Comparison of ENCODE assay signal across 16 cellular contexts in genomic region chr10:127737563-127738511, GRCh38. TPM values are rescaled to one million over a fixed set of nuclear protein-coding genes. Genes with fewer than 3 reads are reported as not detected.
DNase-seq lines count a peak whose midpoint lies in the region; ATAC-seq and TF ChIP-seq lines count a peak whose summit lies in the region.
"Had no signal": no experiment of that assay in that cellular context is flagged by ENCODE, and none has a peak within 500 bp of the region (broad histone marks: within the 10 kb centered on the region; RNA-seq: fewer than 3 reads in every experiment).

No MANE protein-coding gene starts in this region.

- H3K27me3 ChIP-seq in iPS-18a (ENCODE audit: control insufficient read depth, insufficient read depth, low read length) (peaks cover 84% of the 10 kb centered on the region), parathyroid adenoma (ENCODE audit: control insufficient read depth, insufficient read depth, low read length) (peaks cover 6% of the 10 kb centered on the region), adrenal gland (peaks cover 45% of the 10 kb centered on the region)

- intact Hi-C loops in activated CD4-positive, alpha-beta T cell treated with anti-CD3 and anti-CD28 coated beads, Interleukin-2, amount 10 ng/mL, durations not matched to agents 24 days and 14 days (cut with micrococcal nuclease), result no loop called here
- intact Hi-C loops in adrenal gland (cut with DNase I), result no loop called here

- H3K27ac Mint-ChIP-seq in brain, result no peak overlapping the region
- H3K27ac Mint-ChIP-seq in activated CD4-positive, alpha-beta T cell treated with anti-CD3 and anti-CD28 coated beads, Interleukin-2, amount 10 ng/mL, durations not matched to agents 24 days and 14 days, result no peak overlapping the region
- H3K27ac Mint-ChIP-seq: activated naive CD4-positive, alpha-beta T cell treated with anti-CD3 and anti-CD28 coated beads, Interleukin-2, amount 10 ng/mL, durations not matched to agents 7 days and 5 days; T-helper 1 cell treated with Interleukin-12 subunit alpha and Interleukin-12 subunit beta and Interleukin-4 antibody, amounts not matched to agents 30 μg/mL and 1 μg/mL, for 36 hours had no signal

- H3K9me3 ChIP-seq in iPS-18a (ENCODE audit: control insufficient read depth, low read depth, low read length) (no peaks in the 10 kb centered on the region), parathyroid adenoma (ENCODE audit: control insufficient read depth, low read length) (no peaks in the 10 kb centered on the region), adrenal gland (replicated peaks in 1 of 3) (no peaks in the 10 kb centered on the region)
- H3K9me3 ChIP-seq: thoracic aorta had no signal

- H3K27me3 Mint-ChIP-seq in brain, result peaks cover 90% of the 10 kb centered on the region
- H3K27me3 Mint-ChIP-seq in activated CD4-positive, alpha-beta T cell treated with anti-CD3 and anti-CD28 coated beads, Interleukin-2, amount 10 ng/mL, durations not matched to agents 24 days and 14 days, result peaks cover 37% of the 10 kb centered on the region

- H3K4me3 Mint-ChIP-seq in brain, result peak overlapping the region in 4 of 5 experiments; percentile 43 to 74 (median 57)
- no peak overlapping the region for H3K4me3 Mint-ChIP-seq in activated CD4-positive, alpha-beta T cell treated with anti-CD3 and anti-CD28 coated beads, Interleukin-2, amount 10 ng/mL, durations not matched to agents 24 days and 14 days
- H3K4me3 Mint-ChIP-seq: activated naive CD4-positive, alpha-beta T cell treated with anti-CD3 and anti-CD28 coated beads, Interleukin-2, amount 10 ng/mL, durations not matched to agents 7 days and 5 days; T-helper 1 cell treated with Interleukin-12 subunit alpha and Interleukin-12 subunit beta and Interleukin-4 antibody, amounts not matched to agents 30 μg/mL and 1 μg/mL, for 36 hours had no signal

- no peak for TF ChIP-seq POLR2A in adrenal gland (IDR thresholded peaks at IDR 0.05)

- H3K4me1 Mint-ChIP-seq in brain, result no peaks in the 10 kb centered on the region
- H3K4me1 Mint-ChIP-seq in activated CD4-positive, alpha-beta T cell treated with anti-CD3 and anti-CD28 coated beads, Interleukin-2, amount 10 ng/mL, durations not matched to agents 24 days and 14 days, result no peaks in the 10 kb centered on the region
- H3K4me1 Mint-ChIP-seq: activated naive CD4-positive, alpha-beta T cell treated with anti-CD3 and anti-CD28 coated beads, Interleukin-2, amount 10 ng/mL, durations not matched to agents 7 days and 5 days had no signal

- peaks cover 0 to 14% (median 7%) of the 10 kb centered on the region in 5 experiments for H3K9me3 Mint-ChIP-seq in brain
- H3K9me3 Mint-ChIP-seq in activated CD4-positive, alpha-beta T cell treated with anti-CD3 and anti-CD28 coated beads, Interleukin-2, amount 10 ng/mL, durations not matched to agents 24 days and 14 days, result no peaks in the 10 kb centered on the region
- H3K9me3 Mint-ChIP-seq: activated naive CD4-positive, alpha-beta T cell treated with anti-CD3 and anti-CD28 coated beads, Interleukin-2, amount 10 ng/mL, durations not matched to agents 7 days and 5 days; T-helper 1 cell treated with Interleukin-12 subunit alpha and Interleukin-12 subunit beta and Interleukin-4 antibody, amounts not matched to agents 30 μg/mL and 1 μg/mL, for 36 hours had no signal

- H3K4me3 ChIP-seq in iPS-18a (ENCODE audit: low read length), result peak overlapping the region; percentile 54
- peak overlapping the region; percentile 22 for H3K4me3 ChIP-seq in parathyroid adenoma (ENCODE audit: low read depth, low read length)
- H3K4me3 ChIP-seq in adrenal gland, result no peak overlapping the region

- no peak overlapping the region for H3K27ac ChIP-seq in iPS-18a (ENCODE audit: low read length)
- H3K27ac ChIP-seq in parathyroid adenoma, result no peak overlapping the region
- H3K27ac ChIP-seq in adrenal gland, result no peak overlapping the region
- H3K27ac ChIP-seq: thoracic aorta had no signal

- H3K9ac ChIP-seq in iPS-18a (ENCODE audit: low read length) (no peak overlapping the region), parathyroid adenoma (no peak overlapping the region)

- no peaks in the 10 kb centered on the region for H3K36me3 Mint-ChIP-seq in brain
- no peaks in the 10 kb centered on the region for H3K36me3 Mint-ChIP-seq in activated CD4-positive, alpha-beta T cell treated with anti-CD3 and anti-CD28 coated beads, Interleukin-2, amount 10 ng/mL, durations not matched to agents 24 days and 14 days (ENCODE audit: low read depth)
- H3K36me3 Mint-ChIP-seq: activated naive CD4-positive, alpha-beta T cell treated with anti-CD3 and anti-CD28 coated beads, Interleukin-2, amount 10 ng/mL, durations not matched to agents 7 days and 5 days had no signal

- no peak for ATAC-seq in GM21619 (IDR thresholded peaks at IDR 0.05; ENCODE audit: unreplicated experiment)
- ATAC-seq: activated CD4-positive, CD25-positive, alpha-beta regulatory T cell treated with anti-CD3 and anti-CD28 coated beads, Interleukin-2, amount 50 U/mL, for 24 hours had no signal

- H3K4me1 ChIP-seq in iPS-18a (ENCODE audit: control insufficient read depth, low read depth, low read length), result peaks cover 17% of the 10 kb centered on the region
- no peaks in the 10 kb centered on the region for H3K4me1 ChIP-seq in parathyroid adenoma
- H3K4me1 ChIP-seq in adrenal gland (replicated peaks in 1 of 2), result no peaks in the 10 kb centered on the region

- DNase-seq in ELF-1 (ENCODE audit: low read depth, low spot score) (peak; percentile 7), adrenal gland (no peak), iPS-NIHi7 (ENCODE audit: extremely low spot score) (no peak)
- no peak for DNase-seq in activated CD4-positive, alpha-beta T cell treated with anti-CD3 and anti-CD28 coated beads, Interleukin-2, amount 10 ng/mL, durations not matched to agents 24 days and 14 days
- DNase-seq: activated CD8-positive, alpha-beta memory T cell treated with anti-CD3 and anti-CD28 coated beads, Interleukin-2, amount 50 U/mL, for 48 hours; activated naive CD4-positive, alpha-beta T cell treated with anti-CD3 and anti-CD28 coated beads, Interleukin-2, amount 10 ng/mL, durations not matched to agents 7 days and 5 days; Calu3; dermis blood vessel endothelial cell had no signal

- 5 to 11% (median 7%) methylated on average over 12 to 59 of the region's 59 CpGs for WGBS in adrenal gland, 4 donors

- no peaks in the 10 kb centered on the region for H3K36me3 ChIP-seq in iPS-18a (ENCODE audit: control insufficient read depth, low read depth, low read length)
- H3K36me3 ChIP-seq in parathyroid adenoma (ENCODE audit: control insufficient read depth, insufficient read depth, low read length), result no peaks in the 10 kb centered on the region
- no peaks in the 10 kb centered on the region for H3K36me3 ChIP-seq in adrenal gland (replicated peaks in 1 of 2)
- H3K36me3 ChIP-seq: thoracic aorta had no signal

- H3K79me2 ChIP-seq in parathyroid adenoma, result no peaks in the 10 kb centered on the region

- H3K4me2 ChIP-seq in parathyroid adenoma (ENCODE audit: low read length), result peak overlapping the region; percentile 61

- TF ChIP-seq CTCF in brain (conservative IDR thresholded peaks at IDR 0.05) (no peak), parathyroid adenoma (IDR thresholded peaks at IDR 0.05) (no peak), adrenal gland (IDR thresholded peaks at IDR 0.05) (no peak)

- H2AFZ ChIP-seq in parathyroid adenoma, result no peak overlapping the region

RNA-seq across cellular contexts. Expression of gene FOXI2, which starts 0.9 kb away (rescaled TPM):
- polyA plus RNA-seq in brain (ENCODE audit: insufficient read depth, low read depth, low replicate concordance) (not detected), adrenal gland (under 1 TPM in 1 of 3 donors, not detected in 2; 0.03 TPM)
- not detected in 2 replicates for total RNA-seq in activated CD4-positive, alpha-beta T cell treated with anti-CD3 and anti-CD28 coated beads, Interleukin-2, amount 10 ng/mL, durations not matched to agents 24 days and 14 days
- not detected for total RNA-seq in adrenal gland
- total RNA-seq: Calu3, dermis blood vessel endothelial cell, M059J had no signal

Comparison
In these comparisons a context has a peak if more than half of its experiments do, and no peak if none do; other contexts are left out.
1. H3K4me3 ChIP-seq: peak in iPS-18a (single experiment) and parathyroid adenoma (single experiment); none in adrenal gland (0 of 4).